8 cellular contexts compared by ENCODE assay signal in the genomic region with DNA sequence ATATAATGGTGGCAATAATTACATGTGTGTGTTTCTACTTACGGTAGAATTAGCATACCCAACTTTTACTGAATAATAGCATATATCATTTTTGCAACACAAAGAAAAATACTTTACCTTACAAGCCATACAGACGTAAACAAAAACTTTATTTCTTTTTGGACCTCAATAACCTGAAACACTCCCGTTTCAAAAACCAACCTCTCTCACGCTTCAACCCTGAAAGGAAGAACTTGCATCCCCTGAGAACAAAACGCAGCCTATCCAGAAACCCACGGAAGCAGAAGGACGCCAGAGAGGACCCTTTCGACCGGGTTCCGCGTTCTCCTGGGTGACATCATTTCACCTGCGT. TPM values are rescaled to one million over a fixed set of nuclear protein-coding genes. Genes with fewer than 3 reads are reported as not detected.
A peak's percentile ranks its signal among the peaks of the same experiment; 100 is the strongest.
DNase-seq lines count a peak whose midpoint lies in the region; ATAC-seq, FAIRE-seq and TF ChIP-seq lines count a peak whose summit lies in the region.

Gene RNF38, minus strand, starts transcription at position 290 of the 352 bp plus-strand sequence. Its CDS starts 161 bp downstream, at position 129.

- peaks cover 23% of the 10 kb centered on the region for H3K4me1 Mint-ChIP-seq in astrocyte (ENCODE audit: low read depth, unreplicated experiment)
- H3K4me1 Mint-ChIP-seq in stimulated activated effector memory CD8-positive, alpha-beta T cell treated with anti-CD3 and anti-CD28 coated beads, Interleukin-12 subunit alpha, Interleukin-12 subunit beta, amount 100 ng/mL, for 72 hours: peaks cover 51% of the 10 kb centered on the region

- H3K4me3 ChIP-seq in astrocyte (ENCODE audit: insufficient read depth, low read depth, low read length): peak within 1 kb of the TSS; percentile 84
- H3K4me3 ChIP-seq in iPS-18a (ENCODE audit: low read length): peak within 1 kb of the TSS; percentile 82

- H3K4me2 ChIP-seq in astrocyte (ENCODE audit: low read length): peak within 1 kb of the TSS; percentile 96

- TF ChIP-seq CTCF in astrocyte (IDR thresholded peaks at IDR 0.05; ENCODE audit: insufficient read depth, low read depth, low read length): no peak

- peak within 1 kb of the TSS; percentile 97 for H3K27ac Mint-ChIP-seq in astrocyte (ENCODE audit: unreplicated experiment)
- H3K27ac Mint-ChIP-seq in stimulated activated effector memory CD8-positive, alpha-beta T cell treated with anti-CD3 and anti-CD28 coated beads, Interleukin-12 subunit alpha, Interleukin-12 subunit beta, amount 100 ng/mL, for 72 hours: peak within 1 kb of the TSS; percentile 94

- no peak for FAIRE-seq in astrocyte (lab: Jason Lieb, UNC)

- H3K27me3 Mint-ChIP-seq in astrocyte (ENCODE audit: low read depth, unreplicated experiment): no peaks in the 10 kb centered on the region

- peak within 1 kb of the TSS; percentile 98 for H3K4me3 Mint-ChIP-seq in astrocyte (ENCODE audit: unreplicated experiment)
- peak within 1 kb of the TSS; percentile 88 for H3K4me3 Mint-ChIP-seq in stimulated activated effector memory CD8-positive, alpha-beta T cell treated with anti-CD3 and anti-CD28 coated beads, Interleukin-12 subunit alpha, Interleukin-12 subunit beta, amount 100 ng/mL, for 72 hours

- H3K79me2 ChIP-seq in astrocyte (ENCODE audit: insufficient read depth, low read length): peaks cover 58% of the 10 kb centered on the region

- no peaks in the 10 kb centered on the region for H3K36me3 Mint-ChIP-seq in astrocyte (ENCODE audit: low read depth, unreplicated experiment)
- H3K36me3 Mint-ChIP-seq in stimulated activated effector memory CD8-positive, alpha-beta T cell treated with anti-CD3 and anti-CD28 coated beads, Interleukin-12 subunit alpha, Interleukin-12 subunit beta, amount 100 ng/mL, for 72 hours: peaks cover 18% of the 10 kb centered on the region

- ATAC-seq in stimulated activated effector memory CD8-positive, alpha-beta T cell treated with anti-CD3 and anti-CD28 coated beads, Interleukin-12 subunit alpha, Interleukin-12 subunit beta, amount 100 ng/mL, for 72 hours: no peak
- no peak for ATAC-seq in HG03342 (IDR thresholded peaks at IDR 0.05; ENCODE audit: unreplicated experiment)

- no peaks in the 10 kb centered on the region for H3K27me3 ChIP-seq in astrocyte (ENCODE audit: insufficient read depth, low read length)
- no peaks in the 10 kb centered on the region for H3K27me3 ChIP-seq in iPS-18a (ENCODE audit: control insufficient read depth, insufficient read depth, low read length)

- H3K9me3 ChIP-seq in astrocyte (ENCODE audit: insufficient read depth, low read depth, low read length): no peaks in the 10 kb centered on the region
- H3K9me3 ChIP-seq in iPS-18a (ENCODE audit: control insufficient read depth, low read depth, low read length): no peaks in the 10 kb centered on the region

- peaks cover 36% of the 10 kb centered on the region for H4K20me1 ChIP-seq in astrocyte (ENCODE audit: insufficient read depth, low read length)

- H3K27ac ChIP-seq in astrocyte (ENCODE audit: low read depth, low read length): peak within 1 kb of the TSS; percentile 83
- peak within 1 kb of the TSS; percentile 56 for H3K27ac ChIP-seq in iPS-18a (ENCODE audit: low read length)

- H3K4me1 ChIP-seq in astrocyte (ENCODE audit: insufficient read depth, low read length) (peaks cover 16% of the 10 kb centered on the region), iPS-18a (ENCODE audit: control insufficient read depth, low read depth, low read length) (peaks cover 14% of the 10 kb centered on the region)

- peak; percentile 62 for DNase-seq in stimulated activated CD4-positive, alpha-beta T cell treated with anti-CD3 and anti-CD28 coated beads, Interleukin-4, amount 100 ng/mL, for 24 hours
- DNase-seq in stimulated activated CD4-positive, alpha-beta T cell treated with anti-CD3 and anti-CD28 coated beads, Interleukin-12 subunit alpha, Interleukin-12 subunit beta, amount 100 ng/mL, for 4 hours: no peak
- DNase-seq in astrocyte (ENCODE audit: low read depth): no peak
- no peak for DNase-seq in stimulated activated effector memory CD8-positive, alpha-beta T cell treated with anti-CD3 and anti-CD28 coated beads, Interleukin-12 subunit alpha, Interleukin-12 subunit beta, amount 100 ng/mL, for 72 hours (ENCODE audit: low spot score in 2 of 2)
- no peak for DNase-seq in NCI-H510A (lab: John Stamatoyannopoulos, UW)
- DNase-seq in NCI-H1930 (lab: John Stamatoyannopoulos, UW): no peak

- H3K36me3 ChIP-seq in astrocyte (ENCODE audit: insufficient read depth, low read length) (no peaks in the 10 kb centered on the region), iPS-18a (ENCODE audit: control insufficient read depth, low read depth, low read length) (no peaks in the 10 kb centered on the region)

- peak within 1 kb of the TSS; percentile 95 for H3K9ac ChIP-seq in astrocyte (ENCODE audit: low read length)
- peak within 1 kb of the TSS; percentile 90 for H3K9ac ChIP-seq in iPS-18a (ENCODE audit: low read length)

- no peaks in the 10 kb centered on the region for H3K9me3 Mint-ChIP-seq in astrocyte (ENCODE audit: unreplicated experiment)
- no peaks in the 10 kb centered on the region for H3K9me3 Mint-ChIP-seq in stimulated activated effector memory CD8-positive, alpha-beta T cell treated with anti-CD3 and anti-CD28 coated beads, Interleukin-12 subunit alpha, Interleukin-12 subunit beta, amount 100 ng/mL, for 72 hours

- H2AFZ ChIP-seq in astrocyte (ENCODE audit: low read depth, low read length): peak within 1 kb of the TSS; percentile 79

RNA-seq across cellular contexts. Expression of gene RNF38, which starts in this region (rescaled TPM):
- 35.3 and 39.6 TPM in 2 replicates for total RNA-seq in astrocyte
